Comparison of ENCODE assay signal across 1 cellular context in genomic region chr10:78774999-78775711, GRCh38.
TF ChIP-seq lines count a peak whose summit lies in the region.

No MANE protein-coding gene starts in this region.

TF ChIP-seq in HepG2, 621 proteins besides CTCF, POLR2A, EP300 and RAD21 (continued from another document):
- TF ChIP-seq TARDBP (CRISPR knock-in tag; IDR thresholded peaks at IDR 0.05) (peak; percentile 70; the same call in 1 of the 2 replicates), ETV6 (CRISPR knock-in tag; conservative IDR thresholded peaks at IDR 0.05) (no peak), SIX4 (CRISPR knock-in tag; IDR thresholded peaks at IDR 0.05) (no peak), HOXD1 (CRISPR knock-in tag; IDR thresholded peaks at IDR 0.05) (no peak), FOXA1 (IDR thresholded peaks at IDR 0.05) (no peak), FOXA1 (CRISPR knock-in tag; IDR thresholded peaks at IDR 0.05) (no peak), ZNF296 (CRISPR knock-in tag; conservative IDR thresholded peaks at IDR 0.05) (no peak), DPF2 (CRISPR knock-in tag; IDR thresholded peaks at IDR 0.05; ENCODE audit: borderline replicate concordance, low read depth) (peak; percentile 70; the same call in 1 of the 2 replicates), REL (CRISPR knock-in tag; conservative IDR thresholded peaks at IDR 0.05) (no peak), ZNF577 (CRISPR knock-in tag; IDR thresholded peaks at IDR 0.05; ENCODE audit: borderline replicate concordance, low read depth) (no peak), PHF20 (CRISPR knock-in tag; IDR thresholded peaks at IDR 0.05) (no peak), NFKBIZ (CRISPR knock-in tag; IDR thresholded peaks at IDR 0.05) (no peak), THRA (CRISPR knock-in tag; IDR thresholded peaks at IDR 0.05; ENCODE audit: borderline replicate concordance) (no peak), ZSCAN22 (CRISPR knock-in tag; IDR thresholded peaks at IDR 0.05) (no peak), SMC3 (IDR thresholded peaks at IDR 0.05; ENCODE audit: low read length) (peak; percentile 24; the same call in 1 of the 2 replicates), ZFP82 (CRISPR knock-in tag; IDR thresholded peaks at IDR 0.05; ENCODE audit: borderline replicate concordance) (no peak), BATF2 (CRISPR knock-in tag; IDR thresholded peaks at IDR 0.05) (no peak), AFF4 (CRISPR knock-in tag; IDR thresholded peaks at IDR 0.05) (no peak)
